ENCODE assay signal across 1 cellular context in the genomic region with DNA sequence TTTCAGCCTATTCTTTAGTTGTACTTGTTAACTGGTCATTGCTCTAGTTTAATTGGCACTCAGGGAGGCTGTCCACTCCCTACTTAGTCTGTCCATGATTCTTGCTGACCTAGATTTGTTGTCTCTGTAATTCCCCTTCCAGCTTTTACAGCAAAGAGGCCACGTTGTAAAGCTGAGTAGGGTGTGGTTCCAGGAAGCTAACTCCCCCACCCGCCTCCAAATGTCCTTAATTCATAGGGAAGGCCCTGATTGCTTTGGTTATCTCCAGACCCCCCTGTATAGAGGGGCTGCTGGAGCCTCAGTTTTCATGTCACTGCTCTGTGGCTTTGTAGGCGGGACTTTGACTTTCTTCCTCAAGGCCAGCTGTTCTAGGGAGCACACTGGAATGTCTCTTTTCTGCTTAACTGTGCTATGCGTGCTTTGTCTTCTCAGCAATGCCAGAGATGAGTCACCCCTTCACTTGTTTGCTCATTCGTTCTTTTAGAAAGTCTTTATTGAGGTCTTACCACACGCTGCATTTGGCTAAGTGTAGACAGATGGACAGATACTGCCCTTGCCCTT.
TF ChIP-seq lines count a peak whose summit lies in the region.

No MANE protein-coding gene starts in this region.

TF ChIP-seq in HepG2, 621 proteins besides CTCF, POLR2A, EP300 and RAD21 (continued from another document):
- TF ChIP-seq HNRNPLL (IDR thresholded peaks at IDR 0.05; ENCODE audit: low read depth, low read length, poor library complexity, severe bottlenecking), result no peak
- TF ChIP-seq, protein P1, sequence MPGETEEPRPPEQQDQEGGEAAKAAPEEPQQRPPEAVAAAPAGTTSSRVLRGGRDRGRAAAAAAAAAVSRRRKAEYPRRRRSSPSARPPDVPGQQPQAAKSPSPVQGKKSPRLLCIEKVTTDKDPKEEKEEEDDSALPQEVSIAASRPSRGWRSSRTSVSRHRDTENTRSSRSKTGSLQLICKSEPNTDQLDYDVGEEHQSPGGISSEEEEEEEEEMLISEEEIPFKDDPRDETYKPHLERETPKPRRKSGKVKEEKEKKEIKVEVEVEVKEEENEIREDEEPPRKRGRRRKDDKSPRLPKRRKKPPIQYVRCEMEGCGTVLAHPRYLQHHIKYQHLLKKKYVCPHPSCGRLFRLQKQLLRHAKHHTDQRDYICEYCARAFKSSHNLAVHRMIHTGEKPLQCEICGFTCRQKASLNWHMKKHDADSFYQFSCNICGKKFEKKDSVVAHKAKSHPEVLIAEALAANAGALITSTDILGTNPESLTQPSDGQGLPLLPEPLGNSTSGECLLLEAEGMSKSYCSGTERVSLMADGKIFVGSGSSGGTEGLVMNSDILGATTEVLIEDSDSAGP (CRISPR knock-in tag; IDR thresholded peaks at IDR 0.05; ENCODE audit: borderline replicate concordance), result no peak
- no peak for TF ChIP-seq ZNF567 (CRISPR knock-in tag; IDR thresholded peaks at IDR 0.05; ENCODE audit: borderline replicate concordance)
- TF ChIP-seq JUN (CRISPR knock-in tag; IDR thresholded peaks at IDR 0.05), result 0 out of 2 replicates have a peak, but pooled peaks have one; percentile 40
- no peak for TF ChIP-seq XBP1 (CRISPR knock-in tag; IDR thresholded peaks at IDR 0.05)
